20 cellular contexts compared by ENCODE assay signal in the genomic region with DNA sequence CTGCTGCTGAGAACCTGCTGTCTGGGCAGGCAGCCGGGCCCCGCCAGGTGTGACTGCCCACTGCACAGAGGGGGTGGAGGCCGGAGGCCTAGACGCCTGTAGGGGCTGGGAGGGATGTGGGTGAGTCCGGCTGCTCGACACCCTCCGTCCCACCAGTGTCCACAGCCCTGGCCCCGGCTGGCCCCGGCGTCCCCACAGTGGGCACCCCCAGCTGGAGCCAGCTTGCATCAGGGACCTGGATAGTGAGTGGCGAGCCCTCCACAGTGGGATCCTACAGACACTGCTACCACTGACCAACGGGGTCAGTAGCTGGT. TPM values are rescaled to one million over a fixed set of nuclear protein-coding genes. Genes with fewer than 3 reads are reported as not detected.
DNase-seq lines count a peak whose midpoint lies in the region; ATAC-seq, FAIRE-seq and TF ChIP-seq lines count a peak whose summit lies in the region.
"Had no signal": no experiment of that assay in that cellular context is flagged by ENCODE, and none has a peak within 500 bp of the region (broad histone marks: within the 10 kb centered on the region; RNA-seq: fewer than 3 reads in every experiment).

No MANE protein-coding gene starts in this region.

- no peaks in the 10 kb centered on the region for H3K9me3 Mint-ChIP-seq in activated T-cell treated with anti-CD3 and anti-CD28 coated beads, Interleukin-2, amount 50 U/mL, for 72 hours
- no peaks in the 10 kb centered on the region for H3K9me3 Mint-ChIP-seq in activated T-cell treated with anti-CD3 and anti-CD28 coated beads, Interleukin-2, amount 50 U/mL, for 4 hours
- H3K9me3 Mint-ChIP-seq in activated B cell treated with CpG ODN at 0.5 μM for 24 hours = no peaks in the 10 kb centered on the region
- H3K9me3 Mint-ChIP-seq in activated T-helper 1 cell treated with anti-CD3 and anti-CD28 coated beads, Interleukin-12 subunit alpha, Interleukin-12 subunit beta, Interleukin-2, Interleukin-4 antibody, amounts not matched to agents 30 ng/mL and 10 ng/mL and 1 ng/mL, durations not matched to agents 14 hours and 24 hours and 36 hours = no peaks in the 10 kb centered on the region
- H3K9me3 Mint-ChIP-seq: CD8-positive, alpha-beta T cell; T-helper 2 cell treated with Interferon-gamma antibody and Interleukin-4, amounts not matched to agents 5 μg/mL and 100 μg/mL, for 36 hours had no signal

- ATAC-seq in activated T-cell treated with anti-CD3 and anti-CD28 coated beads, Interleukin-2, amount 50 U/mL, for 72 hours (replicated peaks in 1 of 2) = no peak
- ATAC-seq in activated T-cell treated with anti-CD3 and anti-CD28 coated beads, Interleukin-2, amount 50 U/mL, for 4 hours = no peak
- ATAC-seq in activated B cell treated with CpG ODN at 0.5 μM for 24 hours (ENCODE audit: low read depth) = no peak
- ATAC-seq: CD8-positive, alpha-beta T cell; HCT116 had no signal

- H3K27ac ChIP-seq in kidney (ENCODE audit: low read depth in 2 of 2, low read length in 2 of 2) = no peak overlapping the region
- H3K27ac ChIP-seq in tibial artery = no peak overlapping the region
- H3K27ac ChIP-seq in esophagus squamous epithelium = peak overlapping the region in 2 of 4 donors; percentile 17 to 77
- H3K27ac ChIP-seq: KMS-11 had no signal

- H3K9ac ChIP-seq in kidney (ENCODE audit: low read length in 2 of 2) = no peak overlapping the region
- H3K9ac ChIP-seq: KMS-11 had no signal

- H3K36me3 Mint-ChIP-seq in activated T-cell treated with anti-CD3 and anti-CD28 coated beads, Interleukin-2, amount 50 U/mL, for 72 hours (ENCODE audit: insufficient read depth in 2 of 2) = no peaks in the 10 kb centered on the region
- peaks cover 2% of the 10 kb centered on the region for H3K36me3 Mint-ChIP-seq in activated T-cell treated with anti-CD3 and anti-CD28 coated beads, Interleukin-2, amount 50 U/mL, for 4 hours (ENCODE audit: insufficient read depth)
- peaks cover 17% of the 10 kb centered on the region for H3K36me3 Mint-ChIP-seq in activated B cell treated with CpG ODN at 0.5 μM for 24 hours (ENCODE audit: low read depth)
- H3K36me3 Mint-ChIP-seq in activated T-helper 1 cell treated with anti-CD3 and anti-CD28 coated beads, Interleukin-12 subunit alpha, Interleukin-12 subunit beta, Interleukin-2, Interleukin-4 antibody, amounts not matched to agents 30 ng/mL and 10 ng/mL and 1 ng/mL, durations not matched to agents 14 hours and 24 hours and 36 hours (ENCODE audit: low read depth) = peaks cover 10% of the 10 kb centered on the region

- H3K4me3 Mint-ChIP-seq in activated T-cell treated with anti-CD3 and anti-CD28 coated beads, Interleukin-2, amount 50 U/mL, for 72 hours = no peak overlapping the region
- H3K4me3 Mint-ChIP-seq in activated T-cell treated with anti-CD3 and anti-CD28 coated beads, Interleukin-2, amount 50 U/mL, for 4 hours = no peak overlapping the region
- H3K4me3 Mint-ChIP-seq in activated B cell treated with CpG ODN at 0.5 μM for 24 hours = no peak overlapping the region
- H3K4me3 Mint-ChIP-seq in activated T-helper 1 cell treated with anti-CD3 and anti-CD28 coated beads, Interleukin-12 subunit alpha, Interleukin-12 subunit beta, Interleukin-2, Interleukin-4 antibody, amounts not matched to agents 30 ng/mL and 10 ng/mL and 1 ng/mL, durations not matched to agents 14 hours and 24 hours and 36 hours = no peak overlapping the region
- H3K4me3 Mint-ChIP-seq: CD8-positive, alpha-beta T cell; stimulated activated memory B cell treated with anti-CD40 and anti-IgM and Interleukin-4, amounts not matched to agents 10 μg/mL and 1 μg/mL and 100 μg/mL, for 72 hours; T-helper 2 cell treated with Interferon-gamma antibody and Interleukin-4, amounts not matched to agents 5 μg/mL and 100 μg/mL, for 36 hours had no signal

- no peaks in the 10 kb centered on the region for H3K9me3 ChIP-seq in kidney (ENCODE audit: control insufficient read depth in 1 of 2, low read length in 2 of 2)
- no peaks in the 10 kb centered on the region for H3K9me3 ChIP-seq in tibial artery
- H3K9me3 ChIP-seq in esophagus squamous epithelium = no peaks in the 10 kb centered on the region
- H3K9me3 ChIP-seq: spleen had no signal

- H3K27ac Mint-ChIP-seq in activated T-cell treated with anti-CD3 and anti-CD28 coated beads, Interleukin-2, amount 50 U/mL, for 72 hours = peak overlapping the region; percentile 19
- H3K27ac Mint-ChIP-seq in activated B cell treated with CpG ODN at 0.5 μM for 24 hours = no peak overlapping the region
- H3K27ac Mint-ChIP-seq in activated T-helper 1 cell treated with anti-CD3 and anti-CD28 coated beads, Interleukin-12 subunit alpha, Interleukin-12 subunit beta, Interleukin-2, Interleukin-4 antibody, amounts not matched to agents 30 ng/mL and 10 ng/mL and 1 ng/mL, durations not matched to agents 14 hours and 24 hours and 36 hours = no peak overlapping the region
- H3K27ac Mint-ChIP-seq: CD8-positive, alpha-beta T cell; progenitor cell of endocrine pancreas; stimulated activated memory B cell treated with anti-CD40 and anti-IgM and Interleukin-4, amounts not matched to agents 10 μg/mL and 1 μg/mL and 100 μg/mL, for 72 hours had no signal

- POLR2A ChIA-PET in activated B cell treated with CpG ODN at 0.5 μM for 24 hours (lab: Charles Lee) = no interaction called here

- 80% methylated on average over 2 of the region's 12 CpGs; no CpG with 5 or more reads in 1 of the 2 donors for WGBS in esophagus squamous epithelium, 2 donors

- H3K27me3 ChIP-seq in tibial artery (no peaks in the 10 kb centered on the region), esophagus squamous epithelium (no peaks in the 10 kb centered on the region)
- H3K27me3 ChIP-seq: spleen had no signal

- no peaks in the 10 kb centered on the region for H3K27me3 Mint-ChIP-seq in activated T-cell treated with anti-CD3 and anti-CD28 coated beads, Interleukin-2, amount 50 U/mL, for 72 hours (ENCODE audit: low read depth)
- H3K27me3 Mint-ChIP-seq in activated T-cell treated with anti-CD3 and anti-CD28 coated beads, Interleukin-2, amount 50 U/mL, for 4 hours (ENCODE audit: low read depth) = no peaks in the 10 kb centered on the region
- H3K27me3 Mint-ChIP-seq in activated B cell treated with CpG ODN at 0.5 μM for 24 hours = no peaks in the 10 kb centered on the region
- H3K27me3 Mint-ChIP-seq in activated T-helper 1 cell treated with anti-CD3 and anti-CD28 coated beads, Interleukin-12 subunit alpha, Interleukin-12 subunit beta, Interleukin-2, Interleukin-4 antibody, amounts not matched to agents 30 ng/mL and 10 ng/mL and 1 ng/mL, durations not matched to agents 14 hours and 24 hours and 36 hours (ENCODE audit: insufficient read depth) = no peaks in the 10 kb centered on the region
- H3K27me3 Mint-ChIP-seq: stimulated activated memory B cell treated with anti-CD40 and anti-IgM and Interleukin-4, amounts not matched to agents 10 μg/mL and 1 μg/mL and 100 μg/mL, for 72 hours had no signal

- no peak for FAIRE-seq in kidney (lab: Jason Lieb, UNC)

- peaks cover 13% of the 10 kb centered on the region for H3K4me1 Mint-ChIP-seq in activated T-cell treated with anti-CD3 and anti-CD28 coated beads, Interleukin-2, amount 50 U/mL, for 72 hours (ENCODE audit: low read depth)
- peaks cover 28% of the 10 kb centered on the region for H3K4me1 Mint-ChIP-seq in activated T-cell treated with anti-CD3 and anti-CD28 coated beads, Interleukin-2, amount 50 U/mL, for 4 hours (ENCODE audit: low read depth)
- H3K4me1 Mint-ChIP-seq in activated B cell treated with CpG ODN at 0.5 μM for 24 hours = peaks cover 26% of the 10 kb centered on the region
- H3K4me1 Mint-ChIP-seq in activated T-helper 1 cell treated with anti-CD3 and anti-CD28 coated beads, Interleukin-12 subunit alpha, Interleukin-12 subunit beta, Interleukin-2, Interleukin-4 antibody, amounts not matched to agents 30 ng/mL and 10 ng/mL and 1 ng/mL, durations not matched to agents 14 hours and 24 hours and 36 hours (ENCODE audit: low read depth) = peaks cover 22% of the 10 kb centered on the region

- H3K4me3 ChIP-seq in kidney (ENCODE audit: low read length in 2 of 2) (no peak overlapping the region), tibial artery (no peak overlapping the region), esophagus squamous epithelium (no peak overlapping the region)
- H3K4me3 ChIP-seq: spleen had no signal

- no peak for TF ChIP-seq CTCF in activated B cell treated with CpG ODN at 0.5 μM for 24 hours (IDR thresholded peaks at IDR 0.05)
- TF ChIP-seq CTCF in kidney (IDR thresholded peaks at IDR 0.05; ENCODE audit: borderline replicate concordance, extremely low read depth, insufficient read depth) = no peak
- TF ChIP-seq CTCF in tibial artery (IDR thresholded peaks at IDR 0.05) = no peak
- TF ChIP-seq CTCF in esophagus squamous epithelium (IDR thresholded peaks at IDR 0.05) = no peak

- CTCF ChIA-PET in activated B cell treated with CpG ODN at 0.5 μM for 24 hours (lab: Charles Lee) = no interaction called here

- no peak for TF ChIP-seq POLR2A in esophagus squamous epithelium (IDR thresholded peaks at IDR 0.05)

- peaks cover 0 to 12% of the 10 kb centered on the region in 2 donors for H3K4me1 ChIP-seq in kidney (ENCODE audit: control insufficient read depth in 1 of 2, insufficient read depth in 1 of 2, low read depth in 1 of 2, low read length in 2 of 2)
- H3K4me1 ChIP-seq in tibial artery = peaks cover 10 to 46% (median 45%) of the 10 kb centered on the region in 4 donors
- H3K4me1 ChIP-seq in esophagus squamous epithelium = peaks cover 37 to 99% (median 53%) of the 10 kb centered on the region in 3 donors

- intact Hi-C loops in activated B cell treated with CpG ODN at 0.5 μM for 24 hours (cut with micrococcal nuclease) (no loop called here), kidney (cut with DNase I) (no loop called here), tibial artery (cut with DNase I; ENCODE audit: low total_unique reads) (no loop called here), esophagus squamous epithelium (cut with DNase I) (no loop called here)
- intact Hi-C loops in activated T-helper 1 cell treated with anti-CD3 and anti-CD28 coated beads, Interleukin-12 subunit alpha, Interleukin-12 subunit beta, Interleukin-2, Interleukin-4 antibody, amounts not matched to agents 30 ng/mL and 10 ng/mL and 1 ng/mL, durations not matched to agents 14 hours and 24 hours and 36 hours (cut with micrococcal nuclease) = no loop called here

- H3K36me3 ChIP-seq in kidney (ENCODE audit: control insufficient read depth in 1 of 2, insufficient read depth in 2 of 2, low read length in 2 of 2) (peaks cover 0 to 5% of the 10 kb centered on the region in 2 donors), tibial artery (peaks cover under 1 to 7% (median 3%) of the 10 kb centered on the region in 3 donors), esophagus squamous epithelium (peaks cover under 1 to 19% (median 6%) of the 10 kb centered on the region in 3 donors)

- no peak for DNase-seq in activated T-cell treated with anti-CD3 and anti-CD28 coated beads, Interleukin-2, amount 50 U/mL, for 72 hours
- no peak for DNase-seq in activated T-cell treated with anti-CD3 and anti-CD28 coated beads, Interleukin-2, amount 50 U/mL, for 4 hours
- DNase-seq in activated B cell treated with CpG ODN at 0.5 μM for 24 hours (peak; percentile 13), kidney (peak; percentile 71), tibial artery (peak; percentile 22 to 62), RKO (ENCODE audit: low spot score) (no peak), esophagus squamous epithelium (lab: John Stamatoyannopoulos, UW) (no peak)
- DNase-seq in activated T-helper 1 cell treated with anti-CD3 and anti-CD28 coated beads, Interleukin-12 subunit alpha, Interleukin-12 subunit beta, Interleukin-2, Interleukin-4 antibody, amounts not matched to agents 30 ng/mL and 10 ng/mL and 1 ng/mL, durations not matched to agents 14 hours and 24 hours and 36 hours (ENCODE audit: low spot score) = no peak
- DNase-seq: activated CD4-positive, alpha-beta T cell treated with anti-CD3 and anti-CD28 coated beads for 1 hour; DND-41; NCI-H1092; NCI-H524 treated with DMSO at 0.1 percent for 48 hours; PC-3 had no signal

RNA-seq across cellular contexts. Expression of a gene that starts 34.7 kb away (rescaled TPM):
- total RNA-seq in activated T-cell treated with anti-CD3 and anti-CD28 coated beads, Interleukin-2, amount 50 U/mL, for 72 hours = 1 to 10 TPM; 7.0 to 8.2 TPM
- total RNA-seq in activated T-cell treated with anti-CD3 and anti-CD28 coated beads, Interleukin-2, amount 50 U/mL, for 4 hours = 1 to 10 TPM; 1.4 to 2.1 (median 2.1) TPM
- total RNA-seq in activated B cell treated with CpG ODN at 0.5 μM for 24 hours = 2.2 and 3.4 TPM in 2 replicates
- 116 TPM for total RNA-seq in kidney
- 16.7 TPM for polyA plus RNA-seq in kidney (ENCODE audit: insufficient read depth, low read depth, low replicate concordance)
- total RNA-seq in esophagus squamous epithelium = 10 to 100 TPM; 14.5 to 53.4 (median 21.3) TPM
- 12.1 and 16.3 TPM in 2 replicates for total RNA-seq in activated T-helper 1 cell treated with anti-CD3 and anti-CD28 coated beads, Interleukin-12 subunit alpha, Interleukin-12 subunit beta, Interleukin-2, Interleukin-4 antibody, amounts not matched to agents 30 ng/mL and 10 ng/mL and 1 ng/mL, durations not matched to agents 14 hours and 24 hours and 36 hours

RNA-seq across cellular contexts. Expression of a gene that starts 41.8 kb away (rescaled TPM):
- total RNA-seq in activated T-cell treated with anti-CD3 and anti-CD28 coated beads, Interleukin-2, amount 50 U/mL, for 72 hours = 100 to 1,000 TPM; 182 to 190 TPM
- total RNA-seq in activated T-cell treated with anti-CD3 and anti-CD28 coated beads, Interleukin-2, amount 50 U/mL, for 4 hours = 100 to 1,000 TPM; 166 to 186 (median 177) TPM
- total RNA-seq in activated B cell treated with CpG ODN at 0.5 μM for 24 hours (162 and 175 TPM in 2 replicates), kidney (170 TPM), esophagus squamous epithelium (100 to 1,000 TPM in 3 of 4 donors, 10 to 100 TPM in 1; 72.2 to 121 (median 113) TPM)
- polyA plus RNA-seq in kidney (ENCODE audit: insufficient read depth, low read depth, low replicate concordance) = 96.1 TPM
- total RNA-seq in activated T-helper 1 cell treated with anti-CD3 and anti-CD28 coated beads, Interleukin-12 subunit alpha, Interleukin-12 subunit beta, Interleukin-2, Interleukin-4 antibody, amounts not matched to agents 30 ng/mL and 10 ng/mL and 1 ng/mL, durations not matched to agents 14 hours and 24 hours and 36 hours = 203 and 206 TPM in 2 replicates

Comparison
In these comparisons a context has a peak if more than half of its experiments do, and no peak if none do; other contexts are left out.
1. DNase-seq: peak in activated B cell treated with CpG ODN at 0.5 μM for 24 hours (single experiment), kidney (single experiment) and tibial artery (2 of 2); none in activated T-cell treated with anti-CD3 and anti-CD28 coated beads, Interleukin-2, amount 50 U/mL, for 72 hours (0 of 2), activated T-cell treated with anti-CD3 and anti-CD28 coated beads, Interleukin-2, amount 50 U/mL, for 4 hours (single experiment), RKO (single experiment), esophagus squamous epithelium (single experiment) and activated T-helper 1 cell treated with anti-CD3 and anti-CD28 coated beads, Interleukin-12 subunit alpha, Interleukin-12 subunit beta, Interleukin-2, Interleukin-4 antibody, amounts not matched to agents 30 ng/mL and 10 ng/mL and 1 ng/mL, durations not matched to agents 14 hours and 24 hours and 36 hours (single experiment).